24 cellular contexts compared by ENCODE assay signal in the genomic region with DNA sequence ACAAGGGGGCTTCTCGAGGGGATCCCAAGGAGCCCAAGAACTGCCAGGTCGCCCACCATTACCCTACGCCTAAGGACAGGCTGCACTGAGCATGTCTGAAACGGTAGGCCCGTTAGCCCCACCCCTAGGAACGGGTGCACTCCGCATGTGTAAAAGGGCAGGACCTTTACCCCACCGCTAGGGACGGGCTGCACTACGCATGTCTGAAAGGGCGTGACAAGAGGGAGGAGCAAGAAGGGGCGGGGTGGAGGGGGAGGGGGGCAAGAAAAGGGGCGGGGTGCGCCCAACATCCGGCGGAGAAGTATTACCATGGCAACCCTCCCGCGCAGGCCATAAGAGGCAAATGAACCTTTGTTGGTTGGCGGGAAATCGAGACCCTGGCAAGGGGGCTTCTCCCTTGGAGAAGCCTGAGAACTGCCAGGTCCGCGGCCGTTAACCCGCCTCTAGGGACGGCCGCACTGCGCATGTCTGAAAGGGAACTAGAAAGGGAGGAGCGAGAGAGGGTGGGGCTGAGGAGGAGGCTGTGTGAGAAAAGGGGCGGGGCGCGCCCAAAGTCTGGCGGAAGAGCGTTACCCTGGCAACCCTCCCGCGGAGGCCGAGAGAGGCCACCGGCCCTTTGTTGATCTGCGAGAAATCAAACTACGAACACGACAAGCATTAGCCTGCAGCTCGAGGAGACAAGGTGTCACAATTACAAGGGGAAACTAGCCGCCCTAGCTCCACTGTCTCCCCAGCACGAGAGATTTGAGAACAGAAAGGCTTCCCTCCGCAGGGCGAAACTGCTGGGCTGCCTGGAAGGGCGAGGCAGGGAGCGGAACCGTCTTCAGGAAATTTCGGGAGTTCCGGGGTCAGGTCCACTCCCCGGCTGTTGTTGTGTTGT.
DNase-seq lines count a peak whose midpoint lies in the region; ATAC-seq, FAIRE-seq and TF ChIP-seq lines count a peak whose summit lies in the region.
"Had no signal": no experiment of that assay in that cellular context is flagged by ENCODE, and none has a peak within 500 bp of the region (broad histone marks: within the 10 kb centered on the region; RNA-seq: fewer than 3 reads in every experiment).

No MANE protein-coding gene starts in this region.

- peaks cover 2% of the 10 kb centered on the region for H3K9me3 ChIP-seq in WERI-Rb-1 (ENCODE audit: severe bottlenecking)
- no peaks in the 10 kb centered on the region for H3K9me3 ChIP-seq in small intestine (ENCODE audit: control insufficient read depth, low read depth)
- H3K9me3 ChIP-seq: psoas muscle, thyroid gland had no signal

- WGBS in small intestine, 3 donors, result 63 to 71% (median 64%) methylated on average over 48 to 51 of the region's 51 CpGs

- H3K27ac ChIP-seq in WERI-Rb-1 (peak overlapping the region; percentile 16), foreskin keratinocyte (no peak overlapping the region), small intestine (ENCODE audit: low read depth in 1 of 2, low read length in 1 of 2) (no peak overlapping the region)
- H3K27ac ChIP-seq: psoas muscle, thyroid gland, VCaP had no signal

- DNase-seq in DMS 273 treated with DMSO at 0.1 percent for 48 hours (lab: John Stamatoyannopoulos, UW) (peak; percentile 12), NCI-H146 treated with DMSO at 0.1 percent for 48 hours (lab: John Stamatoyannopoulos, UW; ENCODE audit: unreplicated experiment) (peak; percentile 90), NCI-H526 (lab: John Stamatoyannopoulos, UW) (peak; percentile 22 to 59), WERI-Rb-1 (no peak), glomerular visceral epithelial cell (ENCODE audit: extremely low spot score) (no peak), anterior cingulate cortex (lab: John Stamatoyannopoulos, UW) (no peak), foreskin keratinocyte (no peak), small intestine (no peak)
- DNase-seq: activated CD4-positive, alpha-beta memory T cell treated with anti-CD3 and anti-CD28 coated beads for 36 hours; activated gamma-delta T cell; activated T-cell treated with anti-CD3 and anti-CD28 coated beads for 4 hours; CD4-positive, alpha-beta memory T cell; DMS79; immature natural killer cell; KG1; MV-4-11; NCI-H226; psoas muscle; stimulated activated naive CD4-positive, alpha-beta T cell; T-helper 17 cell; thyroid gland had no signal

- no peak for FAIRE-seq in small intestine (lab: Jason Lieb, UNC)
- FAIRE-seq: endothelial cell of umbilical vein, H1 had no signal

- H3K4me3 ChIP-seq in WERI-Rb-1 (ENCODE audit: low read depth, low read length), result no peak overlapping the region
- no peak overlapping the region for H3K4me3 ChIP-seq in small intestine (ENCODE audit: low read depth in 1 of 2, low read length in 2 of 2)
- H3K4me3 ChIP-seq: psoas muscle, thyroid gland had no signal

- H3K27me3 ChIP-seq in WERI-Rb-1 (ENCODE audit: insufficient read depth, low read depth, severe bottlenecking), result no peaks in the 10 kb centered on the region
- H3K27me3 ChIP-seq in foreskin keratinocyte, result no peaks in the 10 kb centered on the region
- H3K27me3 ChIP-seq in small intestine (ENCODE audit: control insufficient read depth in 2 of 2, insufficient read depth in 2 of 2, low read length in 2 of 2), result no peaks in the 10 kb centered on the region
- H3K27me3 ChIP-seq: thyroid gland had no signal

- H3K4me1 ChIP-seq in foreskin keratinocyte (no peaks in the 10 kb centered on the region), small intestine (ENCODE audit: control insufficient read depth in 2 of 2, insufficient read depth in 1 of 2, low read depth in 1 of 2, low read length in 1 of 2) (no peaks in the 10 kb centered on the region)
- H3K4me1 ChIP-seq: psoas muscle, thyroid gland had no signal

- no peak for ATAC-seq in foreskin keratinocyte
- ATAC-seq: psoas muscle, T-helper 17 cell had no signal

- H3K36me3 ChIP-seq in WERI-Rb-1, result no peaks in the 10 kb centered on the region
- no peaks in the 10 kb centered on the region for H3K36me3 ChIP-seq in small intestine (ENCODE audit: control insufficient read depth in 2 of 2, insufficient read depth in 2 of 2, low read length in 2 of 2)
- H3K36me3 ChIP-seq: thyroid gland had no signal

- no peak for TF ChIP-seq CTCF in WERI-Rb-1 (IDR thresholded peaks at IDR 0.05; ENCODE audit: low read depth, low read length)
- TF ChIP-seq CTCF in foreskin keratinocyte (conservative IDR thresholded peaks at IDR 0.05), result no peak

Comparison
In these comparisons a context has a peak if more than half of its experiments do, and no peak if none do; other contexts are left out.
1. DNase-seq: peak in DMS 273 treated with DMSO at 0.1 percent for 48 hours (single experiment), NCI-H146 treated with DMSO at 0.1 percent for 48 hours (single experiment) and NCI-H526 (2 of 2); none in WERI-Rb-1 (single experiment), glomerular visceral epithelial cell (single experiment), anterior cingulate cortex (0 of 58), foreskin keratinocyte (0 of 2) and small intestine (single experiment).